Comparison of ENCODE assay signal across 15 cellular contexts in genomic region chr1:60088620-60089155, GRCh38. TPM values are rescaled to one million over a fixed set of nuclear protein-coding genes. Genes with fewer than 3 reads are reported as not detected.
DNase-seq lines count a peak whose midpoint lies in the region; ATAC-seq and TF ChIP-seq lines count a peak whose summit lies in the region.
"Had no signal": no experiment of that assay in that cellular context is flagged by ENCODE, and none has a peak within 500 bp of the region (broad histone marks: within the 10 kb centered on the region; RNA-seq: fewer than 3 reads in every experiment).

No MANE protein-coding gene starts in this region.

- no peaks in the 10 kb centered on the region for H3K36me3 Mint-ChIP-seq in chondrocyte (ENCODE audit: low read depth)
- no peaks in the 10 kb centered on the region for H3K36me3 Mint-ChIP-seq in nephron (ENCODE audit: low read depth)

- H3K4me1 ChIP-seq in Loucy (ENCODE audit: insufficient read depth, low read length, poor library complexity, severe bottlenecking) = peaks cover 14% of the 10 kb centered on the region
- H3K4me1 ChIP-seq: gastrocnemius medialis had no signal

- H3K9me2 ChIP-seq in Loucy (replicated peaks; ENCODE audit: low read depth, low read length) = no peaks in the 10 kb centered on the region

- H3K4me2 ChIP-seq in Loucy (ENCODE audit: low read depth, low read length, poor library complexity, severe bottlenecking) = no peak overlapping the region

- H3K27ac Mint-ChIP-seq in chondrocyte (ENCODE audit: unreplicated experiment) = no peak overlapping the region
- peak overlapping the region in 1 of 3 experiments; percentile 22 for H3K27ac Mint-ChIP-seq in nephron

- H3K4me3 Mint-ChIP-seq in chondrocyte (ENCODE audit: unreplicated experiment) = no peak overlapping the region
- no peak overlapping the region for H3K4me3 Mint-ChIP-seq in nephron

- POLR2A ChIA-PET in BJ (lab: Charles Lee) = no interaction called here

- TF ChIP-seq CTCF in BJ (IDR thresholded peaks at IDR 0.05; ENCODE audit: insufficient read depth, low read depth, low read length) = 0 out of 2 replicates have a peak, but pooled peaks have one; percentile 21
- TF ChIP-seq CTCF in Loucy (conservative IDR thresholded peaks at IDR 0.05; ENCODE audit: low read length) = peak; percentile 65
- TF ChIP-seq CTCF in chondrocyte (IDR thresholded peaks at IDR 0.05) = peak; percentile 81
- TF ChIP-seq CTCF in nephron (IDR thresholded peaks at IDR 0.05; ENCODE audit: unreplicated experiment in 3 of 3) = peak; percentile 36 to 48 (median 44)

- no peaks in the 10 kb centered on the region for H3K9me3 ChIP-seq in Loucy (ENCODE audit: insufficient read depth, low read depth, low read length)
- H3K9me3 ChIP-seq: gastrocnemius medialis, tibial artery had no signal

- no peaks in the 10 kb centered on the region for H3K4me1 Mint-ChIP-seq in chondrocyte (ENCODE audit: low read depth)
- H3K4me1 Mint-ChIP-seq in nephron = peaks cover 16% of the 10 kb centered on the region

- H3K4me3 ChIP-seq in BJ (ENCODE audit: low read depth, low read length) = no peak overlapping the region
- H3K4me3 ChIP-seq in Loucy (ENCODE audit: low read length, poor library complexity, severe bottlenecking) = no peak overlapping the region
- H3K4me3 ChIP-seq: gastrocnemius medialis, tibial artery had no signal

- no peak overlapping the region for H3K9ac ChIP-seq in Loucy (ENCODE audit: low read depth, low read length, poor library complexity, severe bottlenecking)

- H2AFZ ChIP-seq in Loucy (ENCODE audit: low read length) = no peak overlapping the region

- H3K9me3 Mint-ChIP-seq in chondrocyte (ENCODE audit: low read depth) = peaks cover 3% of the 10 kb centered on the region
- H3K9me3 Mint-ChIP-seq in nephron = no peaks in the 10 kb centered on the region

- DNase-seq in BJ (ENCODE audit: low read depth) = no peak
- DNase-seq in chondrocyte (ENCODE audit: low spot score) = no peak
- no peak for DNase-seq in NCI-H2029 (lab: John Stamatoyannopoulos, UW)
- no peak for DNase-seq in stimulated activated CD4-positive, alpha-beta T cell treated with anti-CD3 and anti-CD28 coated beads, Interleukin-4, amount 100 ng/mL, for 1 hour
- DNase-seq: activated CD4-positive, alpha-beta T cell treated with anti-CD3 and anti-CD28 coated beads, Interleukin-2, amount 50 U/mL, for 1 hour; activated gamma-delta T cell; gastrocnemius medialis; H7; islet precursor cell; NCI-H1105 treated with DMSO at 0.1 percent for 48 hours; tibial artery had no signal

- H3K36me3 ChIP-seq in BJ (ENCODE audit: control insufficient read depth, insufficient read depth, low read length) (no peaks in the 10 kb centered on the region), Loucy (ENCODE audit: insufficient read depth, low read length) (no peaks in the 10 kb centered on the region)
- H3K36me3 ChIP-seq: gastrocnemius medialis, tibial artery had no signal

- peaks cover 1% of the 10 kb centered on the region; the same call in 1 of the 2 replicates for H3F3A ChIP-seq in Loucy (ENCODE audit: low read depth)

- H4K20me1 ChIP-seq in Loucy (ENCODE audit: insufficient read depth, low read length, poor library complexity, severe bottlenecking) = no peaks in the 10 kb centered on the region

- H3K27me3 Mint-ChIP-seq in chondrocyte (ENCODE audit: low read depth) (no peaks in the 10 kb centered on the region), nephron (ENCODE audit: low read depth) (no peaks in the 10 kb centered on the region)

- CTCF ChIA-PET in BJ (lab: Yijun Ruan, JAX) = interaction anchor here (1.0 to 1.5 kb wide), 3 partner anchors 17 to 20 kb away, joined by 3 to 4 read pairs (median 3); no protein-coding TSS in a partner anchor

- no peaks in the 10 kb centered on the region for H3K27me3 ChIP-seq in BJ (ENCODE audit: control insufficient read depth, insufficient read depth, low read length)
- H3K27me3 ChIP-seq in Loucy (ENCODE audit: insufficient read depth, low read length, poor library complexity, severe bottlenecking) = no peaks in the 10 kb centered on the region
- H3K27me3 ChIP-seq: gastrocnemius medialis, tibial artery had no signal

- no peaks in the 10 kb centered on the region for H3K79me2 ChIP-seq in Loucy (ENCODE audit: insufficient read depth, low read length)

- no peak for ATAC-seq in GM19035 (IDR thresholded peaks at IDR 0.05; ENCODE audit: unreplicated experiment)
- no peak for ATAC-seq in HG02885 (IDR thresholded peaks at IDR 0.05; ENCODE audit: poor library complexity, unreplicated experiment)
- ATAC-seq: gastrocnemius medialis had no signal

RNA-seq across cellular contexts. Expression of gene C1orf87, which starts 15.1 kb away (rescaled TPM):
- not detected in 2 replicates for polyA plus RNA-seq in BJ (2011; rRNA removed)
- polyA minus RNA-seq in BJ (2011; rRNA and poly(A)+ RNA removed) = not detected in 2 replicates
- 0.21 to 0.65 TPM in 2 of 3 replicates, not detected in the other for total RNA-seq in chondrocyte
- total RNA-seq: gastrocnemius medialis, H7 had no signal

Comparison
In these comparisons a context has a peak if more than half of its experiments do, and no peak if none do; other contexts are left out.
1. CTCF ChIP-seq: peak in every context shown above with its lines; median percentile 81 in chondrocyte; 65 in Loucy; 44 in nephron; 21 in BJ.